1 cellular context compared by ENCODE assay signal in genomic region chr1:184493987-184494388, GRCh38.
TF ChIP-seq lines count a peak whose summit lies in the region.

No MANE protein-coding gene starts in this region.

TF ChIP-seq in H1, 55 proteins besides CTCF, POLR2A, EP300 and RAD21:
- no peak for TF ChIP-seq TBP (IDR thresholded peaks at IDR 0.05; ENCODE audit: low read depth, low read length)
- no peak for TF ChIP-seq CTBP2 (IDR thresholded peaks at IDR 0.05; ENCODE audit: borderline replicate concordance, insufficient read depth, insufficient read length, low read length)
- TF ChIP-seq SIRT6 (IDR thresholded peaks at IDR 0.05; ENCODE audit: low read length) = no peak
- no peak for TF ChIP-seq SIN3A (conservative IDR thresholded peaks at IDR 0.05 in 1 of 2, IDR thresholded peaks at IDR 0.05 in 1 of 2; ENCODE audit: low read depth in 1 of 2, low read length in 2 of 2)
- TF ChIP-seq RNF2 (IDR thresholded peaks at IDR 0.05; ENCODE audit: borderline replicate concordance, low read depth, low read length, missing control alignments, poor library complexity, severe bottlenecking) = no peak
- TF ChIP-seq SUZ12 (IDR thresholded peaks at IDR 0.05; ENCODE audit: low read length) = no peak
- TF ChIP-seq, protein P1, sequence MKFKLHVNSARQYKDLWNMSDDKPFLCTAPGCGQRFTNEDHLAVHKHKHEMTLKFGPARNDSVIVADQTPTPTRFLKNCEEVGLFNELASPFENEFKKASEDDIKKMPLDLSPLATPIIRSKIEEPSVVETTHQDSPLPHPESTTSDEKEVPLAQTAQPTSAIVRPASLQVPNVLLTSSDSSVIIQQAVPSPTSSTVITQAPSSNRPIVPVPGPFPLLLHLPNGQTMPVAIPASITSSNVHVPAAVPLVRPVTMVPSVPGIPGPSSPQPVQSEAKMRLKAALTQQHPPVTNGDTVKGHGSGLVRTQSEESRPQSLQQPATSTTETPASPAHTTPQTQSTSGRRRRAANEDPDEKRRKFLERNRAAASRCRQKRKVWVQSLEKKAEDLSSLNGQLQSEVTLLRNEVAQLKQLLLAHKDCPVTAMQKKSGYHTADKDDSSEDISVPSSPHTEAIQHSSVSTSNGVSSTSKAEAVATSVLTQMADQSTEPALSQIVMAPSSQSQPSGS (IDR thresholded peaks at IDR 0.05; ENCODE audit: low read length) = no peak
- TF ChIP-seq POLR2AphosphoS5 (IDR thresholded peaks at IDR 0.05; ENCODE audit: low read depth, low read length) = no peak
- TF ChIP-seq ZNF274 (IDR thresholded peaks at IDR 0.05; ENCODE audit: borderline replicate concordance, extremely low read depth, low read length) = no peak
- TF ChIP-seq FOSL1 (IDR thresholded peaks at IDR 0.05; ENCODE audit: insufficient read depth, low read depth, low read length) = no peak
- TF ChIP-seq SP2 (IDR thresholded peaks at IDR 0.05; ENCODE audit: low read length) = no peak
